ENCODE assay signal across 19 cellular contexts in the genomic region with DNA sequence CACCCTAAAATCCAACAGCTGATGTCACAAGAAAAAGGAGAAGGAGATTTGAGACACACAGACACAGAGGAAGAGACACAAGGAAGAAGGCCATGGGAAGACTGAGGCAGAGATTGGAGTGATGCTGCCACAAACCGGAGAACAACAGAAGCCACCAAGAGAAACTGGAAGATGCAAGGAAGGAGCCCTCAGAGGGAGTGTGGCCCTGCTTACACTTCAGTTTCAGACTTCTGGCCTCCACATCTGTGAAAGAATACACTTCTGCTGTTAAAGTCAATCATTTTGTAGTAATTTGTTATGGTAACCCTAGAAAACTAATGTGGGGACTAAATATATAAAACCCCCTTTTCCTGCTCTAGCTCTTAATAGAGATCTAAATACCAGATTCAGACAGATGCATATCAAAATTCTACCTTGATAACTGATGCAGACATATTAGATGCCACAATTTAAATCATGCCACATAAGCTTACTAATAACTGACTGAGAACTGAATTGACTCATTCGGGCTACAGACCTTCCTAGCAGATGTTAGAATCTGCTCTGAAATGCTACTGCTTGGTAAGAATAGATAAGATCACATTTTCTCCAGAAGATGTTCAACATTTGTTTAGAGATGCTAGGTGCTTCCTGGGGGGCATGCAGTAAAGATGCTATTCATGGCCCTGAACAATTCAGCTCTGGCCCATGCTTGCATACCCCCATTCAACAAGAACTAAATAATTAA.
"Had no signal": no experiment of that assay in that cellular context is flagged by ENCODE, and none has a peak within 500 bp of the region (broad histone marks: within the 10 kb centered on the region; RNA-seq: fewer than 3 reads in every experiment).

No MANE protein-coding gene starts in this region.

- H3K27ac Mint-ChIP-seq: brain; memory B cell; nephron progenitor cell; stimulated activated naive B cell treated with anti-CD40 and anti-IgM and Interleukin-4, amounts not matched to agents 10 μg/mL and 1 μg/mL and 100 μg/mL, for 72 hours had no signal

- H3K9me3 Mint-ChIP-seq: central memory CD8-positive, alpha-beta T cell; memory B cell had no signal

- DNase-seq: activated CD4-positive, alpha-beta T cell treated with anti-CD3 and anti-CD28 coated beads, Interleukin-2, amount 50 U/mL, for 1 hour; activated CD8-positive, alpha-beta memory T cell treated with anti-CD3 and anti-CD28 coated beads, Interleukin-2, amount 50 U/mL, for 48 hours; activated gamma-delta T cell; amygdala; cortex of kidney; effector memory CD4-positive, alpha-beta T cell; kidney; left ventricle myocardium inferior; nephron progenitor cell; psoas muscle; right lobe of liver; stimulated activated naive B cell treated with anti-CD40 and anti-IgM and Interleukin-4, amounts not matched to agents 10 μg/mL and 1 μg/mL and 100 μg/mL, for 72 hours; SW 1271; T-helper 9 cell; upper lobe of left lung had no signal

- FAIRE-seq: kidney had no signal

- ATAC-seq: gastroesophageal sphincter, psoas muscle had no signal

- H3K4me3 Mint-ChIP-seq: brain; central memory CD8-positive, alpha-beta T cell; memory B cell; nephron progenitor cell; stimulated activated naive B cell treated with anti-CD40 and anti-IgM and Interleukin-4, amounts not matched to agents 10 μg/mL and 1 μg/mL and 100 μg/mL, for 72 hours had no signal

- H3K36me3 Mint-ChIP-seq: memory B cell; stimulated activated naive B cell treated with anti-CD40 and anti-IgM and Interleukin-4, amounts not matched to agents 10 μg/mL and 1 μg/mL and 100 μg/mL, for 72 hours had no signal

- H3K27me3 Mint-ChIP-seq: central memory CD8-positive, alpha-beta T cell; memory B cell; stimulated activated naive B cell treated with anti-CD40 and anti-IgM and Interleukin-4, amounts not matched to agents 10 μg/mL and 1 μg/mL and 100 μg/mL, for 72 hours had no signal
